In the genomic region with DNA sequence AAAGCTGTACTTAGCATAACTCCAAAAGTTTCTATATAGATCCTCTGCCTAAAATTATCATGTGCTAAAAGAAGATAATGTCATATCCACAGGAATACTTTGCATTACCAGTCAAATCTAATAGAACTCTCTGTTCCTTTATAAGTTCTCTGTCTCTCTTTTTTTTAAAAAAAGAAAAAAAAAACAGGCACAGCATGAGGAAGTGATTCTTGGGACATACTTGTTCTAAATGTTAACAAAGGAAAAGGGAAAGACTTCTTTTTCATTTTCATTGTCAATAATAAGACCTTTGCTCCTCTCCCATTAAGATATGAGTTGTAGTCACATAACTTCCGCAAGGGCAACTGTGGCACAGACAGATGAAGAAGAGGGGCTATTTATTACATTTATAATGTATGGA, we compare ENCODE assay signal across 15 cellular contexts.
"Had no signal": no experiment of that assay in that cellular context is flagged by ENCODE, and none has a peak within 500 bp of the region (broad histone marks: within the 10 kb centered on the region; RNA-seq: fewer than 3 reads in every experiment).

No MANE protein-coding gene starts in this region.

- H3K36me3 ChIP-seq: adrenal gland, sigmoid colon, tibial artery had no signal

- H3K27ac Mint-ChIP-seq: activated naive CD4-positive, alpha-beta T cell treated with anti-CD3 and anti-CD28 coated beads, Interleukin-2, amount 50 U/mL, for 72 hours; effector memory CD8-positive, alpha-beta T cell; nephron had no signal

- H3K9me3 ChIP-seq: adrenal gland, sigmoid colon, tibial artery had no signal

- H3K4me3 ChIP-seq: lung, sigmoid colon, tibial artery had no signal

- H3K36me3 Mint-ChIP-seq: activated naive CD4-positive, alpha-beta T cell treated with anti-CD3 and anti-CD28 coated beads, Interleukin-2, amount 50 U/mL, for 72 hours had no signal

- DNase-seq: activated CD4-positive, alpha-beta T cell treated with anti-CD3 and anti-CD28 coated beads, Interleukin-2, amount 50 U/mL, for 4 hours; activated gamma-delta T cell; adrenal gland; cerebellar nuclear complex; effector memory CD8-positive, alpha-beta T cell; nucleus accumbens; posterior cingulate gyrus; sigmoid colon; stimulated activated CD4-positive, alpha-beta T cell treated with anti-CD3 and anti-CD28 coated beads, Interleukin-1b, Interleukin-23, amount 100 ng/mL, for 48 hours; stimulated activated CD8-positive, alpha-beta memory T cell treated with anti-CD3 and anti-CD28 coated beads, Interleukin-4, amount 100 ng/mL, for 48 hours; stimulated activated naive CD4-positive, alpha-beta T cell treated with Interleukin-2 at 50 U/mL for 16 hours; tibial artery had no signal

- H3K27ac ChIP-seq: sigmoid colon, tibial artery had no signal

- H3K27me3 ChIP-seq: adrenal gland, sigmoid colon, tibial artery had no signal

- ATAC-seq: activated naive CD4-positive, alpha-beta T cell treated with anti-CD3 and anti-CD28 coated beads, Interleukin-2, amount 50 U/mL, for 72 hours; effector memory CD8-positive, alpha-beta T cell had no signal

- H3K9me3 Mint-ChIP-seq: activated naive CD4-positive, alpha-beta T cell treated with anti-CD3 and anti-CD28 coated beads, Interleukin-2, amount 50 U/mL, for 72 hours; effector memory CD8-positive, alpha-beta T cell; nephron had no signal

- H3K4me3 Mint-ChIP-seq: effector memory CD8-positive, alpha-beta T cell; nephron had no signal

- H3K4me1 Mint-ChIP-seq: nephron had no signal
